ENCODE assay signal across 2 cellular contexts in the genomic region with DNA sequence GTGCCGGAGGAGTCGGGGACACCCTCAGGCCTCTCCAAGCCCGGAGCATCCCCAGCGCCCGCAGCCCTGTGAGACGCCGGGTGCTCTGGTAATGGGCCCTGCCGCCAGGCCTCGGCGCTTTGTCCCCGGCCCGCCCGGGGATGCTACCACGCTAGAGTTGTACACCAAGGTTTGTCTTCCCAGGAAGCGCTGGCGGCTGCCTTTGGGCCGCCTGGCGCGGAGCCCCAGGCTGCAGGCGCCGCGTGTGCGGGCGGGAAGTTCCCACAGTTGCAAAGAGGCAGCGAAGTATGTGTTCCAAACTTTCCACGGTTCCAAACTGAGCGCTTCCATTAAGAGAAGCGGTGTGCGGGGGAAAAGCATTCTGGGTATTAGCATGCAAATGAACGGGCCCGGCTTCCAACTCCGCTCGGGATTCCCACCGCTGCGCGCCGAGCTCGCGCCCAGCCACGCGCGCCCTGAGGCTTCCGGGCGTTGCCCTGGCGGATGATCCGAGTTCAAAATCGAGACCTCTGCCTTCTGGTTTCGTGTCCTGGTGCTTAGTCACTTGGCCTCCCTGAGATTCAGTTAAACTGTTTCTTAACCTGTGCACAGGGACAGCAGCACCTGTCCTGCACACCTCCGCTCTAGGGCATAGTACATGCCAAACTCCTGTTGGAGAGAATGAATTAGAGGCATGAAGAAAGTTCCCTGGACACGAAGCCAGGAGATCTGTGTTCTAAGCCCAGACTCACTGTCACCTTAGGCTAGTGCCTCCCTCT.
A peak's percentile ranks its signal among the peaks of the same experiment; 100 is the strongest.
TF ChIP-seq lines count a peak whose summit lies in the region.

No MANE protein-coding gene starts in this region.

TF ChIP-seq in HEK293, 187 proteins besides CTCF, POLR2A, EP300 and RAD21 (continues in another document):
- no peak for TF ChIP-seq KLF7 (tag by site-specific recombination; IDR thresholded peaks at IDR 0.05; ENCODE audit: borderline replicate concordance)
- no peak for TF ChIP-seq ZFHX2 (tag by site-specific recombination; conservative IDR thresholded peaks at IDR 0.05)
- TF ChIP-seq KLF9 (tag by site-specific recombination; IDR thresholded peaks at IDR 0.05; ENCODE audit: low read depth): no peak
- TF ChIP-seq, protein P1, sequence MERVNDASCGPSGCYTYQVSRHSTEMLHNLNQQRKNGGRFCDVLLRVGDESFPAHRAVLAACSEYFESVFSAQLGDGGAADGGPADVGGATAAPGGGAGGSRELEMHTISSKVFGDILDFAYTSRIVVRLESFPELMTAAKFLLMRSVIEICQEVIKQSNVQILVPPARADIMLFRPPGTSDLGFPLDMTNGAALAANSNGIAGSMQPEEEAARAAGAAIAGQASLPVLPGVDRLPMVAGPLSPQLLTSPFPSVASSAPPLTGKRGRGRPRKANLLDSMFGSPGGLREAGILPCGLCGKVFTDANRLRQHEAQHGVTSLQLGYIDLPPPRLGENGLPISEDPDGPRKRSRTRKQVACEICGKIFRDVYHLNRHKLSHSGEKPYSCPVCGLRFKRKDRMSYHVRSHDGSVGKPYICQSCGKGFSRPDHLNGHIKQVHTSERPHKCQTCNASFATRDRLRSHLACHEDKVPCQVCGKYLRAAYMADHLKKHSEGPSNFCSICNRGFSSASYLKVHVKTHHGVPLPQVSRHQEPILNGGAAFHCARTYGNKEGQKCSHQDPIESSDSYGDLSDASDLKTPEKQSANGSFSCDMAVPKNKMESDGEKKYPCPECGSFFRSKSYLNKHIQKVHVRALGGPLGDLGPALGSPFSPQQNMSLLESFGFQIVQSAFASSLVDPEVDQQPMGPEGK (tag by site-specific recombination; IDR thresholded peaks at IDR 0.05): no peak
- TF ChIP-seq ZNF248 (tag by site-specific recombination; IDR thresholded peaks at IDR 0.05): no peak
- TF ChIP-seq GLI2 (tag by site-specific recombination; IDR thresholded peaks at IDR 0.05; ENCODE audit: borderline replicate concordance, low read depth): no peak
- no peak for TF ChIP-seq ZNF324 (tag by site-specific recombination; IDR thresholded peaks at IDR 0.05)
- no peak for TF ChIP-seq SP7 (tag by site-specific recombination; IDR thresholded peaks at IDR 0.05)
- no peak for TF ChIP-seq KLF10 (tag by site-specific recombination; IDR thresholded peaks at IDR 0.05)
- TF ChIP-seq, protein P2, sequence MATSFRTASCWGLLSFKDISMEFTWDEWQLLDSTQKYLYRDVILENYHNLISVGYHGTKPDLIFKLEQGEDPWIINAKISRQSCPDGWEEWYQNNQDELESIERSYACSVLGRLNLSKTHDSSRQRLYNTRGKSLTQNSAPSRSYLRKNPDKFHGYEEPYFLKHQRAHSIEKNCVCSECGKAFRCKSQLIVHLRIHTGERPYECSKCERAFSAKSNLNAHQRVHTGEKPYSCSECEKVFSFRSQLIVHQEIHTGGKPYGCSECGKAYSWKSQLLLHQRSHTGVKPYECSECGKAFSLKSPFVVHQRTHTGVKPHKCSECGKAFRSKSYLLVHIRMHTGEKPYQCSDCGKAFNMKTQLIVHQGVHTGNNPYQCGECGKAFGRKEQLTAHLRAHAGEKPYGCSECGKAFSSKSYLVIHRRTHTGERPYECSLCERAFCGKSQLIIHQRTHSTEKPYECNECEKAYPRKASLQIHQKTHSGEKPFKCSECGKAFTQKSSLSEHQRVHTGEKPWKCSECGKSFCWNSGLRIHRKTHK (tag by site-specific recombination; IDR thresholded peaks at IDR 0.05): no peak
- no peak for TF ChIP-seq ZNF670 (tag by site-specific recombination; IDR thresholded peaks at IDR 0.05; ENCODE audit: low read depth)
- no peak for TF ChIP-seq ZNF555 (tag by site-specific recombination; conservative IDR thresholded peaks at IDR 0.05)
- TF ChIP-seq, protein P3, sequence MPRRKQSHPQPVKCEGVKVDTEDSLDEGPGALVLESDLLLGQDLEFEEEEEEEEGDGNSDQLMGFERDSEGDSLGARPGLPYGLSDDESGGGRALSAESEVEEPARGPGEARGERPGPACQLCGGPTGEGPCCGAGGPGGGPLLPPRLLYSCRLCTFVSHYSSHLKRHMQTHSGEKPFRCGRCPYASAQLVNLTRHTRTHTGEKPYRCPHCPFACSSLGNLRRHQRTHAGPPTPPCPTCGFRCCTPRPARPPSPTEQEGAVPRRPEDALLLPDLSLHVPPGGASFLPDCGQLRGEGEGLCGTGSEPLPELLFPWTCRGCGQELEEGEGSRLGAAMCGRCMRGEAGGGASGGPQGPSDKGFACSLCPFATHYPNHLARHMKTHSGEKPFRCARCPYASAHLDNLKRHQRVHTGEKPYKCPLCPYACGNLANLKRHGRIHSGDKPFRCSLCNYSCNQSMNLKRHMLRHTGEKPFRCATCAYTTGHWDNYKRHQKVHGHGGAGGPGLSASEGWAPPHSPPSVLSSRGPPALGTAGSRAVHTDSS (tag by site-specific recombination; IDR thresholded peaks at IDR 0.05): no peak
- no peak for TF ChIP-seq REPIN1 (tag by site-specific recombination; IDR thresholded peaks at IDR 0.05; ENCODE audit: low read depth)
- TF ChIP-seq, protein P4, sequence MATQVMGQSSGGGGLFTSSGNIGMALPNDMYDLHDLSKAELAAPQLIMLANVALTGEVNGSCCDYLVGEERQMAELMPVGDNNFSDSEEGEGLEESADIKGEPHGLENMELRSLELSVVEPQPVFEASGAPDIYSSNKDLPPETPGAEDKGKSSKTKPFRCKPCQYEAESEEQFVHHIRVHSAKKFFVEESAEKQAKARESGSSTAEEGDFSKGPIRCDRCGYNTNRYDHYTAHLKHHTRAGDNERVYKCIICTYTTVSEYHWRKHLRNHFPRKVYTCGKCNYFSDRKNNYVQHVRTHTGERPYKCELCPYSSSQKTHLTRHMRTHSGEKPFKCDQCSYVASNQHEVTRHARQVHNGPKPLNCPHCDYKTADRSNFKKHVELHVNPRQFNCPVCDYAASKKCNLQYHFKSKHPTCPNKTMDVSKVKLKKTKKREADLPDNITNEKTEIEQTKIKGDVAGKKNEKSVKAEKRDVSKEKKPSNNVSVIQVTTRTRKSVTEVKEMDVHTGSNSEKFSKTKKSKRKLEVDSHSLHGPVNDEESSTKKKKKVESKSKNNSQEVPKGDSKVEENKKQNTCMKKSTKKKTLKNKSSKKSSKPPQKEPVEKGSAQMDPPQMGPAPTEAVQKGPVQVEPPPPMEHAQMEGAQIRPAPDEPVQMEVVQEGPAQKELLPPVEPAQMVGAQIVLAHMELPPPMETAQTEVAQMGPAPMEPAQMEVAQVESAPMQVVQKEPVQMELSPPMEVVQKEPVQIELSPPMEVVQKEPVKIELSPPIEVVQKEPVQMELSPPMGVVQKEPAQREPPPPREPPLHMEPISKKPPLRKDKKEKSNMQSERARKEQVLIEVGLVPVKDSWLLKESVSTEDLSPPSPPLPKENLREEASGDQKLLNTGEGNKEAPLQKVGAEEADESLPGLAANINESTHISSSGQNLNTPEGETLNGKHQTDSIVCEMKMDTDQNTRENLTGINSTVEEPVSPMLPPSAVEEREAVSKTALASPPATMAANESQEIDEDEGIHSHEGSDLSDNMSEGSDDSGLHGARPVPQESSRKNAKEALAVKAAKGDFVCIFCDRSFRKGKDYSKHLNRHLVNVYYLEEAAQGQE (tag by site-specific recombination; IDR thresholded peaks at IDR 0.05): no peak
- TF ChIP-seq, protein P5, sequence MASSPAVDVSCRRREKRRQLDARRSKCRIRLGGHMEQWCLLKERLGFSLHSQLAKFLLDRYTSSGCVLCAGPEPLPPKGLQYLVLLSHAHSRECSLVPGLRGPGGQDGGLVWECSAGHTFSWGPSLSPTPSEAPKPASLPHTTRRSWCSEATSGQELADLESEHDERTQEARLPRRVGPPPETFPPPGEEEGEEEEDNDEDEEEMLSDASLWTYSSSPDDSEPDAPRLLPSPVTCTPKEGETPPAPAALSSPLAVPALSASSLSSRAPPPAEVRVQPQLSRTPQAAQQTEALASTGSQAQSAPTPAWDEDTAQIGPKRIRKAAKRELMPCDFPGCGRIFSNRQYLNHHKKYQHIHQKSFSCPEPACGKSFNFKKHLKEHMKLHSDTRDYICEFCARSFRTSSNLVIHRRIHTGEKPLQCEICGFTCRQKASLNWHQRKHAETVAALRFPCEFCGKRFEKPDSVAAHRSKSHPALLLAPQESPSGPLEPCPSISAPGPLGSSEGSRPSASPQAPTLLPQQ (tag by site-specific recombination; IDR thresholded peaks at IDR 0.05): no peak

TF ChIP-seq in H1, 55 proteins besides CTCF, POLR2A, EP300 and RAD21 (continues in another document):
- TF ChIP-seq SRF (IDR thresholded peaks at IDR 0.05; ENCODE audit: low read depth, low read length) (no peak), BRCA1 (IDR thresholded peaks at IDR 0.05; ENCODE audit: low read depth, low read length) (no peak), CBX5 (IDR thresholded peaks at IDR 0.05; ENCODE audit: low read depth, low read length) (no peak), HDAC6 (IDR thresholded peaks at IDR 0.05; ENCODE audit: low read depth, low read length) (no peak), CREB1 (IDR thresholded peaks at IDR 0.05) (no peak), TAF7 (optimal IDR thresholded peaks at IDR 0.05; ENCODE audit: borderline replicate concordance, low read depth, low read length) (peak; percentile 82), PHF8 (conservative IDR thresholded peaks at IDR 0.05; ENCODE audit: low read depth, low read length) (peak; percentile 48), RXRA (IDR thresholded peaks at IDR 0.05; ENCODE audit: insufficient read depth, low read depth, low read length) (no peak), CHD1 (IDR thresholded peaks at IDR 0.05; ENCODE audit: low read depth, low read length) (peak; percentile 30; the same call in 1 of the 2 replicates), POLR2AphosphoS5 (IDR thresholded peaks at IDR 0.05; ENCODE audit: low read depth, low read length) (no peak; the same call in 1 of the 2 replicates), YY1 (IDR thresholded peaks at IDR 0.05; ENCODE audit: low read depth, low read length) (peak; percentile 65; the same call in 1 of the 2 replicates), NANOG (IDR thresholded peaks at IDR 0.05; ENCODE audit: insufficient read depth, low read depth, low read length, poor library complexity, severe bottlenecking) (no peak), EGR1 (IDR thresholded peaks at IDR 0.05; ENCODE audit: borderline replicate concordance, low read depth, low read length) (no peak), CTBP2 (IDR thresholded peaks at IDR 0.05; ENCODE audit: borderline replicate concordance, insufficient read depth, insufficient read length, low read length) (no peak), TCF12 (IDR thresholded peaks at IDR 0.05; ENCODE audit: low read depth, low read length) (no peak)
- TF ChIP-seq, protein P6, sequence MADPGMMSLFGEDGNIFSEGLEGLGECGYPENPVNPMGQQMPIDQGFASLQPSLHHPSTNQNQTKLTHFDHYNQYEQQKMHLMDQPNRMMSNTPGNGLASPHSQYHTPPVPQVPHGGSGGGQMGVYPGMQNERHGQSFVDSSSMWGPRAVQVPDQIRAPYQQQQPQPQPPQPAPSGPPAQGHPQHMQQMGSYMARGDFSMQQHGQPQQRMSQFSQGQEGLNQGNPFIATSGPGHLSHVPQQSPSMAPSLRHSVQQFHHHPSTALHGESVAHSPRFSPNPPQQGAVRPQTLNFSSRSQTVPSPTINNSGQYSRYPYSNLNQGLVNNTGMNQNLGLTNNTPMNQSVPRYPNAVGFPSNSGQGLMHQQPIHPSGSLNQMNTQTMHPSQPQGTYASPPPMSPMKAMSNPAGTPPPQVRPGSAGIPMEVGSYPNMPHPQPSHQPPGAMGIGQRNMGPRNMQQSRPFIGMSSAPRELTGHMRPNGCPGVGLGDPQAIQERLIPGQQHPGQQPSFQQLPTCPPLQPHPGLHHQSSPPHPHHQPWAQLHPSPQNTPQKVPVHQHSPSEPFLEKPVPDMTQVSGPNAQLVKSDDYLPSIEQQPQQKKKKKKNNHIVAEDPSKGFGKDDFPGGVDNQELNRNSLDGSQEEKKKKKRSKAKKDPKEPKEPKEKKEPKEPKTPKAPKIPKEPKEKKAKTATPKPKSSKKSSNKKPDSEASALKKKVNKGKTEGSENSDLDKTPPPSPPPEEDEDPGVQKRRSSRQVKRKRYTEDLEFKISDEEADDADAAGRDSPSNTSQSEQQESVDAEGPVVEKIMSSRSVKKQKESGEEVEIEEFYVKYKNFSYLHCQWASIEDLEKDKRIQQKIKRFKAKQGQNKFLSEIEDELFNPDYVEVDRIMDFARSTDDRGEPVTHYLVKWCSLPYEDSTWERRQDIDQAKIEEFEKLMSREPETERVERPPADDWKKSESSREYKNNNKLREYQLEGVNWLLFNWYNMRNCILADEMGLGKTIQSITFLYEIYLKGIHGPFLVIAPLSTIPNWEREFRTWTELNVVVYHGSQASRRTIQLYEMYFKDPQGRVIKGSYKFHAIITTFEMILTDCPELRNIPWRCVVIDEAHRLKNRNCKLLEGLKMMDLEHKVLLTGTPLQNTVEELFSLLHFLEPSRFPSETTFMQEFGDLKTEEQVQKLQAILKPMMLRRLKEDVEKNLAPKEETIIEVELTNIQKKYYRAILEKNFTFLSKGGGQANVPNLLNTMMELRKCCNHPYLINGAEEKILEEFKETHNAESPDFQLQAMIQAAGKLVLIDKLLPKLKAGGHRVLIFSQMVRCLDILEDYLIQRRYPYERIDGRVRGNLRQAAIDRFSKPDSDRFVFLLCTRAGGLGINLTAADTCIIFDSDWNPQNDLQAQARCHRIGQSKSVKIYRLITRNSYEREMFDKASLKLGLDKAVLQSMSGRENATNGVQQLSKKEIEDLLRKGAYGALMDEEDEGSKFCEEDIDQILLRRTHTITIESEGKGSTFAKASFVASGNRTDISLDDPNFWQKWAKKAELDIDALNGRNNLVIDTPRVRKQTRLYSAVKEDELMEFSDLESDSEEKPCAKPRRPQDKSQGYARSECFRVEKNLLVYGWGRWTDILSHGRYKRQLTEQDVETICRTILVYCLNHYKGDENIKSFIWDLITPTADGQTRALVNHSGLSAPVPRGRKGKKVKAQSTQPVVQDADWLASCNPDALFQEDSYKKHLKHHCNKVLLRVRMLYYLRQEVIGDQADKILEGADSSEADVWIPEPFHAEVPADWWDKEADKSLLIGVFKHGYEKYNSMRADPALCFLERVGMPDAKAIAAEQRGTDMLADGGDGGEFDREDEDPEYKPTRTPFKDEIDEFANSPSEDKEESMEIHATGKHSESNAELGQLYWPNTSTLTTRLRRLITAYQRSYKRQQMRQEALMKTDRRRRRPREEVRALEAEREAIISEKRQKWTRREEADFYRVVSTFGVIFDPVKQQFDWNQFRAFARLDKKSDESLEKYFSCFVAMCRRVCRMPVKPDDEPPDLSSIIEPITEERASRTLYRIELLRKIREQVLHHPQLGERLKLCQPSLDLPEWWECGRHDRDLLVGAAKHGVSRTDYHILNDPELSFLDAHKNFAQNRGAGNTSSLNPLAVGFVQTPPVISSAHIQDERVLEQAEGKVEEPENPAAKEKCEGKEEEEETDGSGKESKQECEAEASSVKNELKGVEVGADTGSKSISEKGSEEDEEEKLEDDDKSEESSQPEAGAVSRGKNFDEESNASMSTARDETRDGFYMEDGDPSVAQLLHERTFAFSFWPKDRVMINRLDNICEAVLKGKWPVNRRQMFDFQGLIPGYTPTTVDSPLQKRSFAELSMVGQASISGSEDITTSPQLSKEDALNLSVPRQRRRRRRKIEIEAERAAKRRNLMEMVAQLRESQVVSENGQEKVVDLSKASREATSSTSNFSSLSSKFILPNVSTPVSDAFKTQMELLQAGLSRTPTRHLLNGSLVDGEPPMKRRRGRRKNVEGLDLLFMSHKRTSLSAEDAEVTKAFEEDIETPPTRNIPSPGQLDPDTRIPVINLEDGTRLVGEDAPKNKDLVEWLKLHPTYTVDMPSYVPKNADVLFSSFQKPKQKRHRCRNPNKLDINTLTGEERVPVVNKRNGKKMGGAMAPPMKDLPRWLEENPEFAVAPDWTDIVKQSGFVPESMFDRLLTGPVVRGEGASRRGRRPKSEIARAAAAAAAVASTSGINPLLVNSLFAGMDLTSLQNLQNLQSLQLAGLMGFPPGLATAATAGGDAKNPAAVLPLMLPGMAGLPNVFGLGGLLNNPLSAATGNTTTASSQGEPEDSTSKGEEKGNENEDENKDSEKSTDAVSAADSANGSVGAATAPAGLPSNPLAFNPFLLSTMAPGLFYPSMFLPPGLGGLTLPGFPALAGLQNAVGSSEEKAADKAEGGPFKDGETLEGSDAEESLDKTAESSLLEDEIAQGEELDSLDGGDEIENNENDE (IDR thresholded peaks at IDR 0.05; ENCODE audit: insufficient replicate concordance, low read length): no peak
- TF ChIP-seq, protein P7, sequence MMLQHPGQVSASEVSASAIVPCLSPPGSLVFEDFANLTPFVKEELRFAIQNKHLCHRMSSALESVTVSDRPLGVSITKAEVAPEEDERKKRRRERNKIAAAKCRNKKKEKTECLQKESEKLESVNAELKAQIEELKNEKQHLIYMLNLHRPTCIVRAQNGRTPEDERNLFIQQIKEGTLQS (IDR thresholded peaks at IDR 0.05; ENCODE audit: insufficient read depth, low read depth, low read length): no peak
